26 cellular contexts compared by ENCODE assay signal in genomic region chr6:120157873-120158272, GRCh38.
A peak's percentile ranks its signal among the peaks of the same experiment; 100 is the strongest.
DNase-seq lines count a peak whose midpoint lies in the region; ATAC-seq, FAIRE-seq and TF ChIP-seq lines count a peak whose summit lies in the region.
"Had no signal": no experiment of that assay in that cellular context is flagged by ENCODE, and none has a peak within 500 bp of the region (broad histone marks: within the 10 kb centered on the region; RNA-seq: fewer than 3 reads in every experiment).

No MANE protein-coding gene starts in this region.

- H3K4me3 Mint-ChIP-seq in CD8-positive, alpha-beta T cell, result no peak overlapping the region
- H3K4me3 Mint-ChIP-seq: B cell; CD4-positive, alpha-beta T cell; CD8-positive, alpha-beta memory T cell had no signal

- no peak overlapping the region for H3K27ac ChIP-seq in RWPE2 (ENCODE audit: poor library complexity, severe bottlenecking)
- H3K27ac ChIP-seq in keratinocyte (ENCODE audit: control insufficient read depth, insufficient read depth, low read length), result no peak overlapping the region
- H3K27ac ChIP-seq in CD8-positive, alpha-beta T cell (ENCODE audit: low read depth, low read length), result no peak overlapping the region
- H3K27ac ChIP-seq in esophagus muscularis mucosa (replicated peaks in 1 of 4), result no peak overlapping the region
- H3K27ac ChIP-seq: 22Rv1; A549; BLaER1 treated with 17β-estradiol and CSF1 and Interleukin-3, amounts not matched to agents 10 nM and 100 nM; C4-2B had no signal

- dilution Hi-C loops in keratinocyte (cut with MboI; ENCODE audit: extremely low pct_ligation_motif_present, low sequenced_read_pairs), result no loop called here

- CTCF ChIA-PET in CD8-positive, alpha-beta T cell (lab: Charles Lee), result no interaction called here

- no peaks in the 10 kb centered on the region for H3K9me1 ChIP-seq in keratinocyte (ENCODE audit: control insufficient read depth, extremely low read depth, insufficient read depth, low read length)

- H3K27me3 Mint-ChIP-seq in CD8-positive, alpha-beta T cell (ENCODE audit: low read depth), result no peaks in the 10 kb centered on the region
- H3K27me3 Mint-ChIP-seq: B cell; CD4-positive, alpha-beta T cell; CD8-positive, alpha-beta memory T cell had no signal

- no peak overlapping the region for H3K9ac ChIP-seq in keratinocyte (ENCODE audit: control insufficient read depth, extremely low read depth, insufficient read depth, low read length)
- H3K9ac ChIP-seq: BLaER1 treated with 17β-estradiol and CSF1 and Interleukin-3, amounts not matched to agents 10 nM and 100 nM had no signal

- POLR2A ChIA-PET in CD8-positive, alpha-beta T cell (lab: Charles Lee), result no interaction called here

- DNase-seq in NCI-H226 (peak; percentile 1), RWPE2 (ENCODE audit: low spot score) (no peak), epithelial cell of esophagus (ENCODE audit: low read depth) (peak; percentile 40), keratinocyte (ENCODE audit: low read depth, low spot score) (peak; percentile 1), esophagus muscularis mucosa (ENCODE audit: extremely low spot score) (no peak)
- no peak for DNase-seq in CD8-positive, alpha-beta T cell
- DNase-seq: AML-193; CD4-positive, alpha-beta T cell; CD8-positive, alpha-beta memory T cell; COR-L47; DMS 273 treated with DMSO at 0.1 percent for 48 hours; DMS153; DMS53; DMS79; DND-41; EL; GDM1 had no signal

- H3K9me3 ChIP-seq in RWPE2 (ENCODE audit: severe bottlenecking) (no peaks in the 10 kb centered on the region), keratinocyte (ENCODE audit: control insufficient read depth, low read depth, low read length) (no peaks in the 10 kb centered on the region), esophagus muscularis mucosa (no peaks in the 10 kb centered on the region)
- H3K9me3 ChIP-seq in CD8-positive, alpha-beta T cell (ENCODE audit: low read length), result no peaks in the 10 kb centered on the region
- H3K9me3 ChIP-seq: A549; BLaER1 treated with 17β-estradiol and CSF1 and Interleukin-3, amounts not matched to agents 10 nM and 100 nM had no signal

- FAIRE-seq in keratinocyte (lab: Jason Lieb, UNC), result no peak
- FAIRE-seq: A549, GM12878, GM12892, GM18507 had no signal

- no peaks in the 10 kb centered on the region for H4K20me1 ChIP-seq in keratinocyte (ENCODE audit: control insufficient read depth, extremely low read depth, insufficient read depth, low read length)
- H4K20me1 ChIP-seq: BLaER1 treated with 17β-estradiol and CSF1 and Interleukin-3, amounts not matched to agents 10 nM and 100 nM had no signal

- TF ChIP-seq CTCF in RWPE2 (IDR thresholded peaks at IDR 0.05; ENCODE audit: poor library complexity, severe bottlenecking) (no peak), epithelial cell of esophagus (IDR thresholded peaks at IDR 0.05; ENCODE audit: insufficient read depth, low read depth, low read length, missing control alignments) (no peak), keratinocyte (optimal IDR thresholded peaks at IDR 0.05 in 1 of 3, IDR thresholded peaks at IDR 0.05 in 1 of 3, conservative IDR thresholded peaks at IDR 0.05 in 1 of 3; ENCODE audit: extremely low read depth in 1 of 3, insufficient read depth in 2 of 3, low read length in 3 of 3) (no peak), esophagus muscularis mucosa (IDR thresholded peaks at IDR 0.05) (no peak)
- TF ChIP-seq CTCF in CD8-positive, alpha-beta T cell (IDR thresholded peaks at IDR 0.05), result no peak

- H3K27ac Mint-ChIP-seq in CD8-positive, alpha-beta T cell, result no peak overlapping the region
- H3K27ac Mint-ChIP-seq: B cell; CD4-positive, alpha-beta T cell; CD8-positive, alpha-beta memory T cell had no signal

- H3K4me1 ChIP-seq in RWPE2 (ENCODE audit: insufficient read depth, poor library complexity, severe bottlenecking) (no peaks in the 10 kb centered on the region), keratinocyte (ENCODE audit: control insufficient read depth, extremely low read depth, insufficient read depth, low read length) (no peaks in the 10 kb centered on the region), esophagus muscularis mucosa (no peaks in the 10 kb centered on the region)
- H3K4me1 ChIP-seq in CD8-positive, alpha-beta T cell (ENCODE audit: insufficient read depth, low read length), result no peaks in the 10 kb centered on the region
- H3K4me1 ChIP-seq: A549; BLaER1 treated with 17β-estradiol and CSF1 and Interleukin-3, amounts not matched to agents 10 nM and 100 nM had no signal

- no peak overlapping the region for H3K4me2 ChIP-seq in keratinocyte (ENCODE audit: control insufficient read depth, extremely low read depth, insufficient read depth, low read depth, low read length)
- H3K4me2 ChIP-seq: A549; BLaER1 treated with 17β-estradiol and CSF1 and Interleukin-3, amounts not matched to agents 10 nM and 100 nM had no signal

- H3K9me3 Mint-ChIP-seq in CD8-positive, alpha-beta T cell, result peaks cover 2% of the 10 kb centered on the region
- H3K9me3 Mint-ChIP-seq: CD4-positive, alpha-beta T cell had no signal

- H3K27me3 ChIP-seq in RWPE2 (ENCODE audit: insufficient read depth, poor library complexity, severe bottlenecking) (no peaks in the 10 kb centered on the region), keratinocyte (ENCODE audit: control insufficient read depth, extremely low read depth, insufficient read depth, low read length) (no peaks in the 10 kb centered on the region), esophagus muscularis mucosa (no peaks in the 10 kb centered on the region)
- H3K27me3 ChIP-seq in CD8-positive, alpha-beta T cell (ENCODE audit: insufficient read depth, low read length), result no peaks in the 10 kb centered on the region
- H3K27me3 ChIP-seq: BLaER1 treated with 17β-estradiol and CSF1 and Interleukin-3, amounts not matched to agents 10 nM and 100 nM had no signal

- H3K36me3 ChIP-seq in RWPE2 (ENCODE audit: low read depth) (no peaks in the 10 kb centered on the region), keratinocyte (ENCODE audit: control insufficient read depth in 2 of 2, extremely low read depth in 1 of 2, insufficient read depth in 2 of 2, low read length in 2 of 2) (no peaks in the 10 kb centered on the region), esophagus muscularis mucosa (no peaks in the 10 kb centered on the region)
- H3K36me3 ChIP-seq in CD8-positive, alpha-beta T cell (ENCODE audit: insufficient read depth, low read length), result no peaks in the 10 kb centered on the region
- H3K36me3 ChIP-seq: BLaER1 treated with 17β-estradiol and CSF1 and Interleukin-3, amounts not matched to agents 10 nM and 100 nM had no signal

- ATAC-seq in RWPE2 (ENCODE audit: low read depth) (peak; percentile 51; the same call in 2 of the 3 replicates), GM19328 (IDR thresholded peaks at IDR 0.05; ENCODE audit: unreplicated experiment) (no peak)
- ATAC-seq in CD8-positive, alpha-beta T cell, result no peak
- ATAC-seq: A549, GM12878 had no signal

- TF ChIP-seq EP300 in esophagus muscularis mucosa (IDR thresholded peaks at IDR 0.05), result no peak

- no peaks in the 10 kb centered on the region for H3K36me3 Mint-ChIP-seq in CD8-positive, alpha-beta T cell
- H3K36me3 Mint-ChIP-seq: CD8-positive, alpha-beta memory T cell had no signal

- no peak overlapping the region for H3K4me3 ChIP-seq in RWPE2 (ENCODE audit: severe bottlenecking)
- H3K4me3 ChIP-seq in epithelial cell of esophagus (ENCODE audit: low read length), result no peak overlapping the region
- H3K4me3 ChIP-seq in keratinocyte (ENCODE audit: control insufficient read depth in 2 of 3, extremely low read depth in 1 of 3, insufficient read depth in 2 of 3, low read depth in 1 of 3, low read length in 3 of 3), result no peak overlapping the region
- no peak overlapping the region for H3K4me3 ChIP-seq in CD8-positive, alpha-beta T cell (ENCODE audit: low read depth, low read length)
- no peak overlapping the region for H3K4me3 ChIP-seq in esophagus muscularis mucosa
- H3K4me3 ChIP-seq: A549; BLaER1 treated with 17β-estradiol and CSF1 and Interleukin-3, amounts not matched to agents 10 nM and 100 nM; GM12878 had no signal

- H3K79me2 ChIP-seq in keratinocyte (ENCODE audit: control insufficient read depth, insufficient read depth, low read length), result no peaks in the 10 kb centered on the region

- no peak overlapping the region for H2AFZ ChIP-seq in keratinocyte (ENCODE audit: control insufficient read depth, low read length)

- intact Hi-C loops in CD8-positive, alpha-beta T cell (cut with DNase I, micrococcal nuclease), result no loop called here
- intact Hi-C loops in esophagus muscularis mucosa (cut with DNase I), result no loop called here

- TF ChIP-seq POLR2A in esophagus muscularis mucosa (IDR thresholded peaks at IDR 0.05; ENCODE audit: low read depth), result no peak

- no peaks in the 10 kb centered on the region for H3K4me1 Mint-ChIP-seq in CD8-positive, alpha-beta T cell (ENCODE audit: low read depth)
- H3K4me1 Mint-ChIP-seq: B cell; CD8-positive, alpha-beta memory T cell had no signal

Comparison
In these comparisons a context has a peak if more than half of its experiments do, and no peak if none do; other contexts are left out.
1. DNase-seq: peak in NCI-H226 (single experiment), epithelial cell of esophagus (single experiment) and keratinocyte (single experiment); none in RWPE2 (single experiment), CD8-positive, alpha-beta T cell (0 of 7) and esophagus muscularis mucosa (single experiment).